In genomic region chr22:24552503-24553286, GRCh38 we compare ENCODE assay signal across 9 cellular contexts. TPM values are rescaled to one million over a fixed set of nuclear protein-coding genes. Genes with fewer than 3 reads are reported as not detected.
DNase-seq lines count a peak whose midpoint lies in the region; ATAC-seq and TF ChIP-seq lines count a peak whose summit lies in the region.
"Not testable (repeated sequence)": the region's sequence is repeated elsewhere in the genome, so short reads cannot be mapped to it uniquely, and the experiment has no call there.
"Had no signal": no experiment of that assay in that cellular context is flagged by ENCODE, and none has a peak within 500 bp of the region (broad histone marks: within the 10 kb centered on the region; RNA-seq: fewer than 3 reads in every experiment).

No MANE protein-coding gene starts in this region.

- peak; percentile 69 for DNase-seq in DMS153 treated with DMSO at 0.1 percent for 48 hours (lab: John Stamatoyannopoulos, UW; ENCODE audit: unreplicated experiment)
- DNase-seq in Peyer's patch = peak; percentile 55 to 80 (median 62)
- peak; percentile 41 for DNase-seq in epidermal melanocyte (ENCODE audit: insufficient read length, low spot score)
- not testable (repeated sequence) for DNase-seq in osteocyte (ENCODE audit: extremely low spot score, unreplicated experiment)

- H3K4me1 Mint-ChIP-seq in activated T-helper 17 cell treated with anti-CD3 and anti-CD28 coated beads, Interleukin-2, amount 50 U/mL, for 72 hours = peaks cover 32% of the 10 kb centered on the region
- peaks cover 38% of the 10 kb centered on the region for H3K4me1 Mint-ChIP-seq in osteocyte (ENCODE audit: unreplicated experiment)

- H3K27ac Mint-ChIP-seq in activated T-helper 17 cell treated with anti-CD3 and anti-CD28 coated beads, Interleukin-2, amount 50 U/mL, for 72 hours = peak overlapping the region; percentile 91
- H3K27ac Mint-ChIP-seq in osteocyte (ENCODE audit: unreplicated experiment) = peak overlapping the region; percentile 95

- not testable (repeated sequence) for H3K9me2 ChIP-seq in Loucy (replicated peaks; ENCODE audit: low read depth, low read length)

- H3K4me3 ChIP-seq in Loucy (ENCODE audit: low read length, poor library complexity, severe bottlenecking) (peak overlapping the region; percentile 97), Peyer's patch (peak overlapping the region in 2 of 4 donors; percentile 77 to 92), liver (ENCODE audit: low read depth in 1 of 3, low read length in 3 of 3) (peak overlapping the region; percentile 24 to 74 (median 64))

- H3K27me3 Mint-ChIP-seq in activated T-helper 17 cell treated with anti-CD3 and anti-CD28 coated beads, Interleukin-2, amount 50 U/mL, for 72 hours; osteocyte (ENCODE audit: unreplicated experiment): not testable (repeated sequence)

- H4K20me1 ChIP-seq in Loucy (ENCODE audit: insufficient read depth, low read length, poor library complexity, severe bottlenecking) = peaks cover 50% of the 10 kb centered on the region

- H3K9me3 Mint-ChIP-seq in activated T-helper 17 cell treated with anti-CD3 and anti-CD28 coated beads, Interleukin-2, amount 50 U/mL, for 72 hours; osteocyte (ENCODE audit: unreplicated experiment): not testable (repeated sequence)

- H2AFZ ChIP-seq in Loucy (ENCODE audit: low read length) = not testable (repeated sequence)

- peak overlapping the region; percentile 95 for H3K4me3 Mint-ChIP-seq in activated T-helper 17 cell treated with anti-CD3 and anti-CD28 coated beads, Interleukin-2, amount 50 U/mL, for 72 hours
- H3K4me3 Mint-ChIP-seq in osteocyte (ENCODE audit: unreplicated experiment) = peak overlapping the region; percentile 10

- not testable (repeated sequence) for H3K27me3 ChIP-seq in Loucy (ENCODE audit: insufficient read depth, low read length, poor library complexity, severe bottlenecking); Peyer's patch; liver (ENCODE audit: control insufficient read depth in 4 of 4, insufficient read depth in 4 of 4, low read length in 3 of 4)

- H3F3A ChIP-seq in Loucy (ENCODE audit: low read depth) = not testable (repeated sequence)

- WGBS in liver = 60% methylated on average over 10 of the region's 10 CpGs

- not testable (repeated sequence) for H3K9me3 ChIP-seq in Loucy (ENCODE audit: insufficient read depth, low read depth, low read length); Peyer's patch; liver (ENCODE audit: control insufficient read depth in 4 of 4, low read length in 3 of 4)

- not testable (repeated sequence) for TF ChIP-seq CTCF in Loucy (conservative IDR thresholded peaks at IDR 0.05; ENCODE audit: low read length); Peyer's patch (IDR thresholded peaks at IDR 0.05); liver (IDR thresholded peaks at IDR 0.05; ENCODE audit: low read depth, low read length, missing input control); osteocyte (IDR thresholded peaks at IDR 0.05)

- not testable (repeated sequence) for ATAC-seq in activated T-helper 17 cell treated with anti-CD3 and anti-CD28 coated beads, Interleukin-2, amount 50 U/mL, for 72 hours (replicated peaks)

- H3K4me1 ChIP-seq in Loucy (ENCODE audit: insufficient read depth, low read length, poor library complexity, severe bottlenecking) (peaks cover 45% of the 10 kb centered on the region), Peyer's patch (peaks cover 0 to 59% (median 16%) of the 10 kb centered on the region in 4 donors), liver (ENCODE audit: control insufficient read depth in 4 of 4, insufficient read depth in 4 of 4, low read length in 3 of 4) (peaks cover 25 to 74% (median 49%) of the 10 kb centered on the region in 4 donors)

- H3K27ac ChIP-seq in Peyer's patch (peak overlapping the region; percentile 87 to 99 (median 96)), liver (ENCODE audit: low read depth in 1 of 2, low read length in 2 of 2) (peak overlapping the region; percentile 97)

- H3K36me3 ChIP-seq in Loucy (ENCODE audit: insufficient read depth, low read length) (peaks cover 11% of the 10 kb centered on the region), Peyer's patch (peaks cover 0 to 25% (median 0%) of the 10 kb centered on the region in 3 donors), liver (ENCODE audit: control insufficient read depth in 4 of 4, insufficient read depth in 3 of 4, low read depth in 1 of 4, low read length in 3 of 4) (peaks cover 2 to 11% (median 7%) of the 10 kb centered on the region in 4 donors)

- TF ChIP-seq POLR2A in Peyer's patch (IDR thresholded peaks at IDR 0.05) = peak; percentile 57 to 71

- peaks cover 86% of the 10 kb centered on the region for H3K79me2 ChIP-seq in Loucy (ENCODE audit: insufficient read depth, low read length)

- peak overlapping the region; percentile 88 for H3K4me2 ChIP-seq in Loucy (ENCODE audit: low read depth, low read length, poor library complexity, severe bottlenecking)

- TF ChIP-seq RAD21 in liver (IDR thresholded peaks at IDR 0.05) = not testable (repeated sequence)

- H3K9ac ChIP-seq in Loucy (ENCODE audit: low read depth, low read length, poor library complexity, severe bottlenecking) (peak overlapping the region; percentile 98), liver (ENCODE audit: low read depth in 1 of 2, low read length in 2 of 2) (peak overlapping the region; percentile 96 to 99)

- H3K36me3 Mint-ChIP-seq in activated T-helper 17 cell treated with anti-CD3 and anti-CD28 coated beads, Interleukin-2, amount 50 U/mL, for 72 hours (ENCODE audit: low read depth) = peaks cover 85% of the 10 kb centered on the region
- H3K36me3 Mint-ChIP-seq in osteocyte (ENCODE audit: unreplicated experiment) = not testable (repeated sequence)

RNA-seq across cellular contexts. Expression of gene GUCD1, which starts 2.2 kb away (rescaled TPM):
- total RNA-seq in Peyer's patch (100 to 1,000 TPM; 167 to 585 (median 458) TPM), liver (100 to 1,000 TPM; 176 to 202 TPM), osteocyte (79.3 and 81.5 TPM in 2 replicates)
- 100 to 1,000 TPM in 1 of 2 donors, 10 to 100 TPM in 1; 90.4 to 158 TPM for total RNA-seq in activated T-helper 17 cell treated with anti-CD3 and anti-CD28 coated beads, Interleukin-2, amount 50 U/mL, for 72 hours
- 100 to 1,000 TPM; 118 to 182 TPM for polyA plus RNA-seq in liver

RNA-seq across cellular contexts. Expression of gene SNRPD3, which starts 3.1 kb away (rescaled TPM):
- total RNA-seq in Peyer's patch (100 to 1,000 TPM in 3 of 4 donors, 10 to 100 TPM in 1; 99.6 to 149 (median 131) TPM), liver (100 to 1,000 TPM in 1 of 2 donors, 10 to 100 TPM in 1; 91.3 to 128 TPM), osteocyte (73.3 and 84.9 TPM in 2 replicates)
- total RNA-seq in activated T-helper 17 cell treated with anti-CD3 and anti-CD28 coated beads, Interleukin-2, amount 50 U/mL, for 72 hours = 100 to 1,000 TPM in 1 of 2 donors, 10 to 100 TPM in 1; 81.1 to 128 TPM
- polyA plus RNA-seq in liver = 10 to 100 TPM; 57.2 to 80.6 TPM

RNA-seq across cellular contexts. Expression of gene LRRC75B, which starts 40.2 kb away (rescaled TPM):
- 100 to 1,000 TPM in 2 of 4 donors, 10 to 100 TPM in 2; 18.2 to 127 (median 88.2) TPM for total RNA-seq in Peyer's patch
- 1 to 10 TPM; 1.1 to 2.3 TPM for total RNA-seq in activated T-helper 17 cell treated with anti-CD3 and anti-CD28 coated beads, Interleukin-2, amount 50 U/mL, for 72 hours
- 1 to 10 TPM; 7.8 to 8.5 TPM for total RNA-seq in liver
- polyA plus RNA-seq in liver = 10 to 100 TPM; 10.2 to 14.3 TPM
- total RNA-seq in osteocyte = 10.3 and 11.0 TPM in 2 replicates

RNA-seq across cellular contexts. Expression of gene GGT1, which starts 50.3 kb away (rescaled TPM):
- total RNA-seq in Peyer's patch (100 to 1,000 TPM in 3 of 4 donors, 10 to 100 TPM in 1; 63.5 to 370 (median 238) TPM), liver (100 to 1,000 TPM in 1 of 2 donors, 10 to 100 TPM in 1; 90.5 to 107 TPM), osteocyte (1.9 and 2.6 TPM in 2 replicates)
- 100 to 1,000 TPM in 1 of 2 donors, 10 to 100 TPM in 1; 82.4 to 122 TPM for total RNA-seq in activated T-helper 17 cell treated with anti-CD3 and anti-CD28 coated beads, Interleukin-2, amount 50 U/mL, for 72 hours
- 100 to 1,000 TPM; 117 to 147 TPM for polyA plus RNA-seq in liver

RNA-seq across cellular contexts. Expression of gene UPB1, which starts 57.6 kb away (rescaled TPM):
- under 1 TPM in 1 of 4 donors, not detected in 3; 0.80 TPM for total RNA-seq in Peyer's patch
- 1 to 10 TPM in 1 of 2 donors, not detected in 1; 1.5 TPM for total RNA-seq in activated T-helper 17 cell treated with anti-CD3 and anti-CD28 coated beads, Interleukin-2, amount 50 U/mL, for 72 hours
- total RNA-seq in liver = 10 to 100 TPM in 1 of 2 donors, 1 to 10 TPM in 1; 7.1 to 67.6 TPM
- 100 to 1,000 TPM in 1 of 2 donors, 10 to 100 TPM in 1; 50.0 to 115 TPM for polyA plus RNA-seq in liver
- not detected in 2 replicates for total RNA-seq in osteocyte
- total RNA-seq: H4, lung microvascular endothelial cell had no signal
